In genomic region chrX:119709630-119710029, GRCh38 we compare ENCODE assay signal across 29 cellular contexts. TPM values are rescaled to one million over a fixed set of nuclear protein-coding genes. Genes with fewer than 3 reads are reported as not detected.
"Had no signal": no experiment of that assay in that cellular context is flagged by ENCODE, and none has a peak within 500 bp of the region (broad histone marks: within the 10 kb centered on the region; RNA-seq: fewer than 3 reads in every experiment).

No MANE protein-coding gene starts in this region.

- ATAC-seq: effector memory CD8-positive, alpha-beta T cell; foreskin keratinocyte; gastrocnemius medialis; gastroesophageal sphincter; heart left ventricle; heart right ventricle had no signal

- H3K4me1 ChIP-seq: colonic mucosa, esophagus muscularis mucosa, esophagus squamous epithelium, foreskin keratinocyte, gastrocnemius medialis, gastroesophageal sphincter, heart left ventricle, heart right ventricle had no signal

- H3K9me3 ChIP-seq: colonic mucosa, esophagus muscularis mucosa, esophagus squamous epithelium, gastrocnemius medialis, gastroesophageal sphincter, heart left ventricle, heart right ventricle had no signal

- H3K4me3 ChIP-seq: colonic mucosa, coronary artery, dorsolateral prefrontal cortex, esophagus muscularis mucosa, esophagus squamous epithelium, gastrocnemius medialis, gastroesophageal sphincter, heart left ventricle, heart right ventricle had no signal

- H3K27ac ChIP-seq: colonic mucosa, coronary artery, dorsolateral prefrontal cortex, epithelial cell of prostate, esophagus muscularis mucosa, esophagus squamous epithelium, foreskin keratinocyte, gastrocnemius medialis, gastroesophageal sphincter, heart left ventricle, heart right ventricle had no signal

- H3K36me3 ChIP-seq: colonic mucosa, esophagus muscularis mucosa, esophagus squamous epithelium, gastrocnemius medialis, gastroesophageal sphincter, heart left ventricle, heart right ventricle had no signal

- FAIRE-seq: colon, endometrium, endothelial cell of umbilical vein, frontal cortex had no signal

- H3K27me3 ChIP-seq: colonic mucosa, esophagus muscularis mucosa, esophagus squamous epithelium, foreskin keratinocyte, gastroesophageal sphincter, heart left ventricle, heart right ventricle had no signal

- DNase-seq: colonic mucosa; cortex of kidney; dermis blood vessel endothelial cell; dorsolateral prefrontal cortex; effector CD4-positive, alpha-beta T cell; effector CD8-positive, alpha-beta T cell; effector memory CD4-positive, alpha-beta T cell; effector memory CD8-positive, alpha-beta T cell; endodermal cell; erythroblast; esophagus squamous epithelium; foreskin keratinocyte; foreskin melanocyte; gastrocnemius medialis; glutamatergic neuron; head of caudate nucleus; heart left ventricle; heart right ventricle had no signal

RNA-seq across cellular contexts. Expression of gene SOWAHD, which starts 48.8 kb away (rescaled TPM):
- total RNA-seq: dermis blood vessel endothelial cell, dermis microvascular lymphatic vessel endothelial cell, endothelial cell of umbilical vein, epithelial cell of proximal tubule, esophagus muscularis mucosa, glomerular endothelial cell had no signal
- polyA plus RNA-seq: endothelial cell of umbilical vein had no signal
